Comparison of ENCODE assay signal across 21 cellular contexts in genomic region chr3:96478496-96478895, GRCh38.
"Had no signal": no experiment of that assay in that cellular context is flagged by ENCODE, and none has a peak within 500 bp of the region (broad histone marks: within the 10 kb centered on the region; RNA-seq: fewer than 3 reads in every experiment).

No MANE protein-coding gene starts in this region.

- H3K9me3 Mint-ChIP-seq: nephron, type B pancreatic cell had no signal

- H3K27ac Mint-ChIP-seq: activated CD4-positive, alpha-beta T cell treated with anti-CD3 and anti-CD28 coated beads, Interleukin-2, amount 10 ng/mL, durations not matched to agents 24 days and 14 days; activated CD8-positive, alpha-beta T cell treated with anti-CD3 and anti-CD28 coated beads for 36 hours; activated naive CD4-positive, alpha-beta T cell treated with anti-CD3 and anti-CD28 coated beads, Interleukin-2, amount 50 U/mL, for 72 hours; nephron; type B pancreatic cell had no signal

- DNase-seq: activated CD4-positive, alpha-beta T cell treated with anti-CD3 and anti-CD28 coated beads, Interleukin-2, amount 10 ng/mL, durations not matched to agents 24 days and 14 days; activated CD4-positive, CD25-positive, alpha-beta regulatory T cell; activated CD8-positive, alpha-beta T cell treated with anti-CD3 and anti-CD28 coated beads for 36 hours; activated effector memory CD4-positive, alpha-beta T cell treated with anti-CD3 and anti-CD28 coated beads, Interleukin-2, amount 50 U/mL, for 16 hours; activated T-cell treated with anti-CD3 and anti-CD28 coated beads, Interleukin-2, amount 50 U/mL, for 4 hours; adrenal gland; cerebellar nuclear complex; cortex of kidney; islet precursor cell; midbrain; nucleus accumbens; stimulated activated CD4-positive, alpha-beta T cell treated with anti-CD3 and anti-CD28 coated beads, Interleukin-4, amount 100 ng/mL, for 1 hour; stomach; T-helper 1 cell; T-helper 9 cell had no signal

- H3K4me1 Mint-ChIP-seq: activated CD4-positive, alpha-beta T cell treated with anti-CD3 and anti-CD28 coated beads, Interleukin-2, amount 10 ng/mL, durations not matched to agents 24 days and 14 days; nephron had no signal

- H3K36me3 ChIP-seq: adrenal gland, esophagus muscularis mucosa, stomach had no signal

- H3K4me3 Mint-ChIP-seq: activated CD4-positive, alpha-beta T cell treated with anti-CD3 and anti-CD28 coated beads, Interleukin-2, amount 10 ng/mL, durations not matched to agents 24 days and 14 days; activated CD8-positive, alpha-beta T cell treated with anti-CD3 and anti-CD28 coated beads for 36 hours; activated T-cell treated with anti-CD3 and anti-CD28 coated beads, Interleukin-2, amount 50 U/mL, for 4 hours; nephron; type B pancreatic cell had no signal

- H3K4me3 ChIP-seq: adrenal gland, esophagus muscularis mucosa, lung, smooth muscle cell, stomach had no signal

- H3K27ac ChIP-seq: adrenal gland, esophagus muscularis mucosa, stomach had no signal

- H3K36me3 Mint-ChIP-seq: activated naive CD4-positive, alpha-beta T cell treated with anti-CD3 and anti-CD28 coated beads, Interleukin-2, amount 50 U/mL, for 72 hours; type B pancreatic cell had no signal

- H3K27me3 Mint-ChIP-seq: activated CD4-positive, alpha-beta T cell treated with anti-CD3 and anti-CD28 coated beads, Interleukin-2, amount 10 ng/mL, durations not matched to agents 24 days and 14 days; activated CD8-positive, alpha-beta T cell treated with anti-CD3 and anti-CD28 coated beads for 36 hours; type B pancreatic cell had no signal

- H3K27me3 ChIP-seq: adrenal gland, esophagus muscularis mucosa, stomach had no signal
